In the genomic region with DNA sequence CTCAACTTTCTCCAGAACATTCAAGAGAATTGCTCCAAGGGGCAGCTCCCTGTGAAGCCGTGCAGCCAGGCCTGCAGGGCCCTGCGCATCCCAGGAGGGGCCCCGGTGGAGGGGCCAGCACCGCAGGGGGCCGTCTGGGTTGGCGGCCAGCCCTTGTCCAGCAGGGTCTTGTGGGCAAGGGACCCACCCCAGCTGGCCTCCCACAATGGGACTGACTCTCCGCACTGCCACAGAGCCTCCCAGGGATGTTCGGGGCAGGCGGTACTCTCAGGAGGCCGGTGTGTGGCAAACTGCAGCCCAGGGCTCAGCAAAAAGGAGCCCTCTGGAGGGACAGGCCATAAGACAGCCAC, we compare ENCODE assay signal across 33 cellular contexts.
"Had no signal": no experiment of that assay in that cellular context is flagged by ENCODE, and none has a peak within 500 bp of the region (broad histone marks: within the 10 kb centered on the region; RNA-seq: fewer than 3 reads in every experiment).

No MANE protein-coding gene starts in this region.

- H3K4me1 ChIP-seq: adrenal gland, body of pancreas had no signal

- H3K27ac ChIP-seq: adrenal gland, body of pancreas, brain microvascular endothelial cell, breast epithelium, VCaP had no signal

- H3K27me3 ChIP-seq: adrenal gland, body of pancreas, brain microvascular endothelial cell, breast epithelium had no signal

- H3K4me3 ChIP-seq: adrenal gland, body of pancreas, breast epithelium had no signal

- H3K9me3 ChIP-seq: adrenal gland, body of pancreas, breast epithelium had no signal

- H3K36me3 ChIP-seq: adrenal gland, brain microvascular endothelial cell, breast epithelium had no signal

- DNase-seq: activated B cell treated with CpG ODN at 0.5 μM for 24 hours; activated CD4-positive, alpha-beta memory T cell treated with anti-CD3 and anti-CD28 coated beads for 36 hours; activated CD4-positive, alpha-beta T cell treated with anti-CD3 and anti-CD28 coated beads for 4 hours; activated CD4-positive, alpha-beta T cell treated with anti-CD3 and anti-CD28 coated beads, Interleukin-2, amount 10 ng/mL, durations not matched to agents 24 days and 14 days; activated CD4-positive, alpha-beta T cell treated with anti-CD3 and anti-CD28 coated beads, Interleukin-2, amount 50 U/mL, for 1 hour; activated CD4-positive, alpha-beta T cell treated with anti-CD3 and anti-CD28 coated beads, Interleukin-2, amount 50 U/mL, for 4 hours; activated CD4-positive, CD25-positive, alpha-beta regulatory T cell treated with anti-CD3 and anti-CD28 coated beads, Interleukin-2, amount 50 U/mL, for 72 hours; activated CD8-positive, alpha-beta memory T cell treated with anti-CD3 and anti-CD28 coated beads, Interleukin-2, amount 50 U/mL, for 4 hours; activated CD8-positive, alpha-beta T cell treated with anti-CD3 and anti-CD28 coated beads for 36 hours; activated effector memory CD4-positive, alpha-beta T cell treated with anti-CD3 and anti-CD28 coated beads, Interleukin-2, amount 50 U/mL, for 16 hours; activated gamma-delta T cell treated with Interleukin-2 at 50 U/mL for 16 hours; activated naive CD4-positive, alpha-beta T cell; activated naive CD4-positive, alpha-beta T cell treated with anti-CD3 and anti-CD28 coated beads for 36 hours; activated naive CD4-positive, alpha-beta T cell treated with anti-CD3 and anti-CD28 coated beads, Interleukin-2, amount 50 U/mL, for 16 hours; activated naive CD8-positive, alpha-beta T cell treated with anti-CD3 and anti-CD28 coated beads for 36 hours; activated T-cell treated with anti-CD3 and anti-CD28 coated beads for 4 hours; activated T-cell treated with anti-CD3 and anti-CD28 coated beads, Interleukin-2, amount 50 U/mL, for 1 hour; activated T-cell treated with anti-CD3 and anti-CD28 coated beads, Interleukin-2, amount 50 U/mL, for 4 hours; activated T-cell treated with anti-CD3 and anti-CD28 coated beads, Interleukin-2, amount 50 U/mL, for 72 hours; adrenal gland; amniotic stem cell; aorta; body of pancreas; brain microvascular endothelial cell; central memory CD4-positive, alpha-beta T cell; T-helper 2 cell; T-helper 9 cell had no signal

- FAIRE-seq: astrocyte, TTC549 had no signal

- ATAC-seq: activated CD8-positive, alpha-beta T cell treated with anti-CD3 and anti-CD28 coated beads for 36 hours; activated naive CD4-positive, alpha-beta T cell treated with anti-CD3 and anti-CD28 coated beads, Interleukin-2, amount 50 U/mL, for 72 hours; activated T-cell treated with anti-CD3 and anti-CD28 coated beads, Interleukin-2, amount 50 U/mL, for 4 hours; activated T-helper 17 cell treated with anti-CD3 and anti-CD28 coated beads, Interleukin-2, amount 50 U/mL, for 72 hours; body of pancreas had no signal
